19 cellular contexts compared by ENCODE assay signal in genomic region chr9:122332643-122333042, GRCh38.
"Had no signal": no experiment of that assay in that cellular context is flagged by ENCODE, and none has a peak within 500 bp of the region (broad histone marks: within the 10 kb centered on the region; RNA-seq: fewer than 3 reads in every experiment).

No MANE protein-coding gene starts in this region.

- H3K9me3 ChIP-seq: colonic mucosa, heart left ventricle, neutrophil, stomach, thoracic aorta, transverse colon had no signal

- DNase-seq: cerebellar nuclear complex; colonic mucosa; effector CD4-positive, alpha-beta T cell; heart left ventricle; hippocampal formation; left colon; left ventricle myocardium superior; natural killer cell; posterior cingulate gyrus; stimulated activated CD4-positive, alpha-beta T cell treated with anti-CD3 and anti-CD28 coated beads, Interleukin-2, amount 100 ng/mL, for 24 hours; stimulated activated CD4-positive, alpha-beta T cell treated with anti-CD3 and anti-CD28 coated beads, Interleukin-4, amount 100 ng/mL, for 4 hours; stimulated activated naive CD4-positive, alpha-beta T cell; stomach; substantia nigra; transverse colon had no signal

- H3K4me3 Mint-ChIP-seq: natural killer cell had no signal

- ATAC-seq: left colon, natural killer cell, sciatic nerve had no signal

- H3K36me3 Mint-ChIP-seq: natural killer cell had no signal

- H3K4me1 ChIP-seq: colonic mucosa, transverse colon had no signal

- H3K4me1 Mint-ChIP-seq: natural killer cell had no signal

- H3K4me3 ChIP-seq: colonic mucosa, heart left ventricle, skin epidermis, stomach, thoracic aorta, transverse colon had no signal

- H3K36me3 ChIP-seq: colonic mucosa, thoracic aorta, transverse colon had no signal

- H3K27me3 ChIP-seq: colonic mucosa, heart left ventricle, neutrophil, transverse colon had no signal

- H3K9me3 Mint-ChIP-seq: natural killer cell had no signal
